15 cellular contexts compared by ENCODE assay signal in the genomic region with DNA sequence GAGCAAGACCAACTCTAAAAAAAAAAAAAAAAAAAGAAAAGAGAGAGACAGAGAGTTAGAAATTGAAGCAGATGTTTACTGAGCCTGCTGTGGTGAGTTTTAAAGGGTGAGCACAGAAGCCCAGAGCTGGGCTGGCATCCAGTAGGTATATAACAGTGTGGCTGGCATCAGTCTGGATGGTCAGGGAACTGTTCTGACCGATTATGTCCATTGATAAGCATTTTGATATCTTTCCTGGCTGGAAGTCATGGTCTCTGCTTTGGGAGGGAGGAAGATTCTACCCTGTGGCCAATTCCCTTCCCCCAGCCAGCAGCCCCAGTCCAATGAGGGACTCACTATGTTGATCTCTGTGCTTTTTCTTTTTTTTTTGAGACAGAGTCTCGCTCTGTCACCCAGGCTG.
DNase-seq lines count a peak whose midpoint lies in the region; ATAC-seq and TF ChIP-seq lines count a peak whose summit lies in the region.
"Had no signal": no experiment of that assay in that cellular context is flagged by ENCODE, and none has a peak within 500 bp of the region (broad histone marks: within the 10 kb centered on the region; RNA-seq: fewer than 3 reads in every experiment).

No MANE protein-coding gene starts in this region.

- TF ChIP-seq CTCF in LNCaP clone FGC (IDR thresholded peaks at IDR 0.05; ENCODE audit: control insufficient read depth, extremely low read depth, insufficient read depth) (no peak), right atrium auricular region (IDR thresholded peaks at IDR 0.05) (no peak), upper lobe of left lung (IDR thresholded peaks at IDR 0.05) (no peak)

- 50 to 62% methylated on average over 2 of the region's 2 CpGs for WGBS in upper lobe of left lung, 2 donors

- DNase-seq in LNCaP clone FGC (ENCODE audit: low read depth) (peak; percentile 54), right atrium auricular region (ENCODE audit: low spot score) (no peak), upper lobe of left lung (no peak), caudate nucleus (lab: John Stamatoyannopoulos, UW) (no peak), HAP-1 (ENCODE audit: low spot score in 2 of 2) (no peak)
- DNase-seq: CD4-positive, CD25-positive, alpha-beta regulatory T cell; IMR-90; Karpas-422; MM.1S; NCI-H1092 treated with DMSO at 0.1 percent for 48 hours; NCI-H1694 treated with DMSO at 0.1 percent for 48 hours; NCI-H526 treated with DMSO at 0.1 percent for 48 hours; T-helper 1 cell had no signal

- H3K4me3 ChIP-seq in LNCaP clone FGC (ENCODE audit: low read depth, low read length): no peak overlapping the region
- no peak overlapping the region for H3K4me3 ChIP-seq in right atrium auricular region
- no peak overlapping the region for H3K4me3 ChIP-seq in upper lobe of left lung
- H3K4me3 ChIP-seq in HAP-1: no peak overlapping the region

- H3K4me1 ChIP-seq in right atrium auricular region (peaks cover 0 to 68% of the 10 kb centered on the region in 2 donors), upper lobe of left lung (peaks cover 7 to 53% (median 22%) of the 10 kb centered on the region in 4 donors), HAP-1 (peaks cover 6% of the 10 kb centered on the region; the same call in 1 of the 2 replicates)

- H3K27ac ChIP-seq in right atrium auricular region (peak overlapping the region; percentile 55 to 63), upper lobe of left lung (peak overlapping the region in 3 of 4 donors; percentile 4 to 76 (median 63)), caudate nucleus (ENCODE audit: low read depth, low read length) (no peak overlapping the region)

- H3K27me3 ChIP-seq in right atrium auricular region (no peaks in the 10 kb centered on the region), upper lobe of left lung (no peaks in the 10 kb centered on the region), HAP-1 (ENCODE audit: low read depth) (no peaks in the 10 kb centered on the region)

- ATAC-seq in SK-N-SH treated with all-trans-retinoic acid at 6 μM for 48 hours: peak; percentile 18
- ATAC-seq in upper lobe of left lung (ENCODE audit: low FRiP score in 2 of 2): no peak
- no peak for ATAC-seq in HG02852 (IDR thresholded peaks at IDR 0.05; ENCODE audit: unreplicated experiment)

- no peak for TF ChIP-seq EP300 in upper lobe of left lung (IDR thresholded peaks at IDR 0.05)

- H3K36me3 ChIP-seq in right atrium auricular region (no peaks in the 10 kb centered on the region), upper lobe of left lung (no peaks in the 10 kb centered on the region), HAP-1 (replicated peaks) (no peaks in the 10 kb centered on the region)

- H3K9me3 ChIP-seq in right atrium auricular region: no peaks in the 10 kb centered on the region
- H3K9me3 ChIP-seq in upper lobe of left lung: no peaks in the 10 kb centered on the region
- no peaks in the 10 kb centered on the region for H3K9me3 ChIP-seq in HAP-1

- TF ChIP-seq POLR2A in upper lobe of left lung (IDR thresholded peaks at IDR 0.05): no peak

- in situ Hi-C loops in HAP-1 (cut with MboI; ENCODE audit: low sequenced_read_pairs): no loop called here

TF ChIP-seq in SK-N-SH treated with all-trans-retinoic acid at 6 μM for 48 hours, 23 proteins besides CTCF, POLR2A, EP300 and RAD21:
- TF ChIP-seq, protein P1, sequence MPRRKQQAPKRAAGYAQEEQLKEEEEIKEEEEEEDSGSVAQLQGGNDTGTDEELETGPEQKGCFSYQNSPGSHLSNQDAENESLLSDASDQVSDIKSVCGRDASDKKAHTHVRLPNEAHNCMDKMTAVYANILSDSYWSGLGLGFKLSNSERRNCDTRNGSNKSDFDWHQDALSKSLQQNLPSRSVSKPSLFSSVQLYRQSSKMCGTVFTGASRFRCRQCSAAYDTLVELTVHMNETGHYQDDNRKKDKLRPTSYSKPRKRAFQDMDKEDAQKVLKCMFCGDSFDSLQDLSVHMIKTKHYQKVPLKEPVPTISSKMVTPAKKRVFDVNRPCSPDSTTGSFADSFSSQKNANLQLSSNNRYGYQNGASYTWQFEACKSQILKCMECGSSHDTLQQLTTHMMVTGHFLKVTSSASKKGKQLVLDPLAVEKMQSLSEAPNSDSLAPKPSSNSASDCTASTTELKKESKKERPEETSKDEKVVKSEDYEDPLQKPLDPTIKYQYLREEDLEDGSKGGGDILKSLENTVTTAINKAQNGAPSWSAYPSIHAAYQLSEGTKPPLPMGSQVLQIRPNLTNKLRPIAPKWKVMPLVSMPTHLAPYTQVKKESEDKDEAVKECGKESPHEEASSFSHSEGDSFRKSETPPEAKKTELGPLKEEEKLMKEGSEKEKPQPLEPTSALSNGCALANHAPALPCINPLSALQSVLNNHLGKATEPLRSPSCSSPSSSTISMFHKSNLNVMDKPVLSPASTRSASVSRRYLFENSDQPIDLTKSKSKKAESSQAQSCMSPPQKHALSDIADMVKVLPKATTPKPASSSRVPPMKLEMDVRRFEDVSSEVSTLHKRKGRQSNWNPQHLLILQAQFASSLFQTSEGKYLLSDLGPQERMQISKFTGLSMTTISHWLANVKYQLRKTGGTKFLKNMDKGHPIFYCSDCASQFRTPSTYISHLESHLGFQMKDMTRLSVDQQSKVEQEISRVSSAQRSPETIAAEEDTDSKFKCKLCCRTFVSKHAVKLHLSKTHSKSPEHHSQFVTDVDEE (CRISPR knock-in tag; IDR thresholded peaks at IDR 0.05): peak; percentile 56; the same call in 1 of the 2 replicates
- no peak for TF ChIP-seq GLIS3 (CRISPR knock-in tag; IDR thresholded peaks at IDR 0.05)
- TF ChIP-seq CSDC2 (CRISPR knock-in tag; IDR thresholded peaks at IDR 0.05): no peak
